ENCODE assay signal across 8 cellular contexts in genomic region chr6:32941412-32941784, GRCh38. TPM values are rescaled to one million over a fixed set of nuclear protein-coding genes. Genes with fewer than 3 reads are reported as not detected.
DNase-seq lines count a peak whose midpoint lies in the region; ATAC-seq and FAIRE-seq lines count a peak whose summit lies in the region.

No MANE protein-coding gene starts in this region.

- DNase-seq in RCC 7860 (ENCODE audit: low spot score) (peak; percentile 63), small intestine (peak; percentile 52), middle frontal gyrus (ENCODE audit: extremely low spot score, low spot score) (no peak), HUDEP-2 (lab: John Stamatoyannopoulos, UW; ENCODE audit: unreplicated experiment in 76 of 76) (no peak), NCI-H1694 treated with DMSO at 0.1 percent for 48 hours (lab: John Stamatoyannopoulos, UW) (no peak)
- peak in 1 of 2 donors; percentile 57 for DNase-seq in central memory CD8-positive, alpha-beta T cell (ENCODE audit: low spot score in 2 of 2)

- H3K9me3 Mint-ChIP-seq in central memory CD8-positive, alpha-beta T cell, result no peaks in the 10 kb centered on the region

- H3K27me3 ChIP-seq in small intestine (ENCODE audit: control insufficient read depth in 2 of 2, insufficient read depth in 2 of 2, low read length in 2 of 2), result no peaks in the 10 kb centered on the region

- ATAC-seq in GM18520 (IDR thresholded peaks at IDR 0.05; ENCODE audit: unreplicated experiment) (peak; percentile 49), HG02642 (IDR thresholded peaks at IDR 0.05; ENCODE audit: poor library complexity, unreplicated experiment) (peak; percentile 55)
- peak; percentile 85 for ATAC-seq in central memory CD8-positive, alpha-beta T cell (replicated peaks; ENCODE audit: extremely low read depth, poor library complexity, severe bottlenecking)

- no peaks in the 10 kb centered on the region for H3K36me3 ChIP-seq in small intestine (ENCODE audit: control insufficient read depth in 2 of 2, insufficient read depth in 2 of 2, low read length in 2 of 2)

- no peaks in the 10 kb centered on the region for H3K9me3 ChIP-seq in small intestine (ENCODE audit: control insufficient read depth, low read depth)

- H3K4me3 Mint-ChIP-seq in central memory CD8-positive, alpha-beta T cell, result peak overlapping the region; percentile 87

- H3K27ac Mint-ChIP-seq in central memory CD8-positive, alpha-beta T cell (ENCODE audit: low read depth), result peak overlapping the region; percentile 96

- 61 to 73% (median 63%) methylated on average over 6 of the region's 6 CpGs for WGBS in small intestine, 3 donors

- peaks cover 21% of the 10 kb centered on the region for H3K36me3 Mint-ChIP-seq in central memory CD8-positive, alpha-beta T cell (ENCODE audit: insufficient read depth)

- peaks cover 6% of the 10 kb centered on the region in 2 donors for H3K4me1 ChIP-seq in small intestine (ENCODE audit: control insufficient read depth in 2 of 2, insufficient read depth in 1 of 2, low read depth in 1 of 2, low read length in 1 of 2)

- peak; percentile 69 for FAIRE-seq in RCC 7860 (lab: Jason Lieb, UNC)
- no peak for FAIRE-seq in small intestine (lab: Jason Lieb, UNC)

- H3K27ac ChIP-seq in small intestine (ENCODE audit: low read depth in 1 of 2, low read length in 1 of 2), result peak overlapping the region; percentile 45 to 90

- H3K27me3 Mint-ChIP-seq in central memory CD8-positive, alpha-beta T cell, result no peaks in the 10 kb centered on the region

- no peak overlapping the region for H3K4me3 ChIP-seq in small intestine (ENCODE audit: low read depth in 1 of 2, low read length in 2 of 2)

- peaks cover 74% of the 10 kb centered on the region for H3K4me1 Mint-ChIP-seq in central memory CD8-positive, alpha-beta T cell

RNA-seq across cellular contexts. Expression of gene HLA-DMB, which starts 0.6 kb away (rescaled TPM):
- 10 to 100 TPM; 22.8 to 60.5 (median 34.7) TPM for polyA plus RNA-seq in small intestine

RNA-seq across cellular contexts. Expression of gene HLA-DMA, which starts 11.5 kb away (rescaled TPM):
- 100 to 1,000 TPM in 1 of 3 donors, 10 to 100 TPM in 2; 60.4 to 111 (median 76.5) TPM for polyA plus RNA-seq in small intestine

RNA-seq across cellular contexts. Expression of gene BRD2, which starts 27.0 kb away (rescaled TPM):
- 10 to 100 TPM; 76.2 to 95.6 (median 85.7) TPM for polyA plus RNA-seq in small intestine

Comparison
In these comparisons a context has a peak if more than half of its experiments do, and no peak if none do; other contexts are left out.
1. DNase-seq: peak in RCC 7860 (single experiment) and small intestine (single experiment); none in middle frontal gyrus (single experiment), HUDEP-2 (0 of 76) and NCI-H1694 treated with DMSO at 0.1 percent for 48 hours (single experiment).
2. Peak in every context shown above with its lines, with median percentiles within 50 percentile points of each other: ATAC-seq.